13 cellular contexts compared by ENCODE assay signal in the genomic region with DNA sequence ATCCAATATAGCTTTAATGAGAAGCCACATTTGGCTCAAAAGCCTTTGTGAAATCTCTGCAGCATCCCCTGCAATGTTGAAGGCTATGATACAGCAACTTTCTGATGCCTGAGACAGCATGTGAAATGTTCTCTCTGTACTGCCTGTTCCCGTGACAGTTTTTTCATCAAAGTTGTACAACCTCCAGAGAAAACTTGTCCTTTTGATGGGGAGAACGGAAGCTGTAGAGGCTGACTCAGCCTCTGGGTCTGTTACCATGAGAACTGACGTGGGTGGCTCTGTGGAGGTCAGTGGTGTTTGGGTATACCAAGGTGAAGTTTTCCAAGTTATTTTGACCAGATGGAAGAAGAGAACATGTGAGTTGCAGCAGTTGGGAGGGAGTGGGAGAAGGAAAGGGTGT. TPM values are rescaled to one million over a fixed set of nuclear protein-coding genes. Genes with fewer than 3 reads are reported as not detected.
DNase-seq lines count a peak whose midpoint lies in the region; ATAC-seq, FAIRE-seq and TF ChIP-seq lines count a peak whose summit lies in the region.
"Had no signal": no experiment of that assay in that cellular context is flagged by ENCODE, and none has a peak within 500 bp of the region (broad histone marks: within the 10 kb centered on the region; RNA-seq: fewer than 3 reads in every experiment).

No MANE protein-coding gene starts in this region.

- H3K36me3 Mint-ChIP-seq in activated naive CD8-positive, alpha-beta T cell treated with anti-CD3 and anti-CD28 coated beads, Interleukin-2, amount 10 ng/mL, durations not matched to agents 7 days and 5 days: peaks cover 7% of the 10 kb centered on the region
- H3K36me3 Mint-ChIP-seq in activated naive CD8-positive, alpha-beta T cell treated with anti-CD3 and anti-CD28 coated beads for 36 hours: no peaks in the 10 kb centered on the region
- peaks cover 2% of the 10 kb centered on the region for H3K36me3 Mint-ChIP-seq in astrocyte (ENCODE audit: low read depth, unreplicated experiment)

- H3K9ac ChIP-seq in astrocyte (ENCODE audit: low read length): peak overlapping the region; percentile 39

- H3K4me1 Mint-ChIP-seq in activated naive CD8-positive, alpha-beta T cell treated with anti-CD3 and anti-CD28 coated beads, Interleukin-2, amount 10 ng/mL, durations not matched to agents 7 days and 5 days: peaks cover 33% of the 10 kb centered on the region
- H3K4me1 Mint-ChIP-seq in activated naive CD8-positive, alpha-beta T cell treated with anti-CD3 and anti-CD28 coated beads for 36 hours: peaks cover 15% of the 10 kb centered on the region
- peaks cover 11% of the 10 kb centered on the region for H3K4me1 Mint-ChIP-seq in astrocyte (ENCODE audit: low read depth, unreplicated experiment)

- H3K79me2 ChIP-seq in astrocyte (ENCODE audit: insufficient read depth, low read length): peaks cover 2% of the 10 kb centered on the region

- H3K27ac ChIP-seq in astrocyte (ENCODE audit: low read depth, low read length): peak overlapping the region; percentile 57
- H3K27ac ChIP-seq: SJCRH30 had no signal

- no peaks in the 10 kb centered on the region for H4K20me1 ChIP-seq in astrocyte (ENCODE audit: insufficient read depth, low read length)

- H3K4me3 Mint-ChIP-seq in activated naive CD8-positive, alpha-beta T cell treated with anti-CD3 and anti-CD28 coated beads, Interleukin-2, amount 10 ng/mL, durations not matched to agents 7 days and 5 days: no peak overlapping the region
- H3K4me3 Mint-ChIP-seq in activated naive CD8-positive, alpha-beta T cell treated with anti-CD3 and anti-CD28 coated beads for 36 hours: no peak overlapping the region
- H3K4me3 Mint-ChIP-seq in astrocyte (ENCODE audit: unreplicated experiment): no peak overlapping the region
- H3K4me3 Mint-ChIP-seq: naive thymus-derived CD8-positive, alpha-beta T cell had no signal

- H3K27me3 ChIP-seq in astrocyte (ENCODE audit: insufficient read depth, low read length): no peaks in the 10 kb centered on the region

- POLR2A ChIA-PET in activated naive CD8-positive, alpha-beta T cell treated with anti-CD3 and anti-CD28 coated beads, Interleukin-2, amount 10 ng/mL, durations not matched to agents 7 days and 5 days (lab: Charles Lee): no interaction called here

- peak overlapping the region; percentile 78 for H3K4me2 ChIP-seq in astrocyte (ENCODE audit: low read length)

- peaks cover 16% of the 10 kb centered on the region for H3K4me1 ChIP-seq in astrocyte (ENCODE audit: insufficient read depth, low read length)
- H3K4me1 ChIP-seq: SJCRH30 had no signal

- no peak for DNase-seq in activated naive CD8-positive, alpha-beta T cell treated with anti-CD3 and anti-CD28 coated beads, Interleukin-2, amount 10 ng/mL, durations not matched to agents 7 days and 5 days
- no peak for DNase-seq in activated naive CD8-positive, alpha-beta T cell treated with anti-CD3 and anti-CD28 coated beads for 36 hours
- DNase-seq in astrocyte (ENCODE audit: low read depth) (peak; percentile 87), hepatic stellate cell (ENCODE audit: low spot score) (peak; percentile 52), NCI-H1930 (lab: John Stamatoyannopoulos, UW) (no peak), NCI-H748 treated with DMSO at 0.1 percent for 48 hours (lab: John Stamatoyannopoulos, UW) (no peak)
- DNase-seq: GOT3; naive thymus-derived CD8-positive, alpha-beta T cell; NCI-H510A; SJCRH30 had no signal

- FAIRE-seq in astrocyte (lab: Jason Lieb, UNC): no peak
- FAIRE-seq: islet of Langerhans had no signal

- peak overlapping the region; percentile 6 for H2AFZ ChIP-seq in astrocyte (ENCODE audit: low read depth, low read length)

- H3K4me3 ChIP-seq in astrocyte (ENCODE audit: insufficient read depth, low read depth, low read length): peak overlapping the region; percentile 6
- H3K4me3 ChIP-seq: SJCRH30 had no signal

- peaks cover 3% of the 10 kb centered on the region for H3K27me3 Mint-ChIP-seq in activated naive CD8-positive, alpha-beta T cell treated with anti-CD3 and anti-CD28 coated beads, Interleukin-2, amount 10 ng/mL, durations not matched to agents 7 days and 5 days
- peaks cover 2% of the 10 kb centered on the region for H3K27me3 Mint-ChIP-seq in activated naive CD8-positive, alpha-beta T cell treated with anti-CD3 and anti-CD28 coated beads for 36 hours
- H3K27me3 Mint-ChIP-seq in astrocyte (ENCODE audit: low read depth, unreplicated experiment): no peaks in the 10 kb centered on the region

- H3K9me3 Mint-ChIP-seq in activated naive CD8-positive, alpha-beta T cell treated with anti-CD3 and anti-CD28 coated beads, Interleukin-2, amount 10 ng/mL, durations not matched to agents 7 days and 5 days: no peaks in the 10 kb centered on the region
- H3K9me3 Mint-ChIP-seq in activated naive CD8-positive, alpha-beta T cell treated with anti-CD3 and anti-CD28 coated beads for 36 hours: no peaks in the 10 kb centered on the region
- H3K9me3 Mint-ChIP-seq in astrocyte (ENCODE audit: unreplicated experiment): peaks cover 2% of the 10 kb centered on the region
- H3K9me3 Mint-ChIP-seq: naive thymus-derived CD8-positive, alpha-beta T cell had no signal

- peak; percentile 73 for ATAC-seq in activated naive CD8-positive, alpha-beta T cell treated with anti-CD3 and anti-CD28 coated beads, Interleukin-2, amount 10 ng/mL, durations not matched to agents 7 days and 5 days (ENCODE audit: low read depth)
- ATAC-seq in HG02938 (IDR thresholded peaks at IDR 0.05; ENCODE audit: unreplicated experiment) (no peak), GM18517 (IDR thresholded peaks at IDR 0.05; ENCODE audit: unreplicated experiment) (no peak)

- H3K9me3 ChIP-seq in astrocyte (ENCODE audit: insufficient read depth, low read depth, low read length): no peaks in the 10 kb centered on the region
- H3K9me3 ChIP-seq: SJCRH30 had no signal

- no peaks in the 10 kb centered on the region for H3K36me3 ChIP-seq in astrocyte (ENCODE audit: insufficient read depth, low read length)
- H3K36me3 ChIP-seq: SJCRH30 had no signal

- no peak for TF ChIP-seq CTCF in astrocyte (IDR thresholded peaks at IDR 0.05; ENCODE audit: insufficient read depth, low read depth, low read length)

- H3K27ac Mint-ChIP-seq in activated naive CD8-positive, alpha-beta T cell treated with anti-CD3 and anti-CD28 coated beads, Interleukin-2, amount 10 ng/mL, durations not matched to agents 7 days and 5 days: no peak overlapping the region
- no peak overlapping the region for H3K27ac Mint-ChIP-seq in activated naive CD8-positive, alpha-beta T cell treated with anti-CD3 and anti-CD28 coated beads for 36 hours
- H3K27ac Mint-ChIP-seq in astrocyte (ENCODE audit: unreplicated experiment): no peak overlapping the region
- H3K27ac Mint-ChIP-seq: naive thymus-derived CD8-positive, alpha-beta T cell had no signal

RNA-seq across cellular contexts. Expression of a gene that starts 17.0 kb away (rescaled TPM):
- 1 to 10 TPM; 6.1 TPM for total RNA-seq in activated naive CD8-positive, alpha-beta T cell treated with anti-CD3 and anti-CD28 coated beads, Interleukin-2, amount 10 ng/mL, durations not matched to agents 7 days and 5 days
- total RNA-seq in activated naive CD8-positive, alpha-beta T cell treated with anti-CD3 and anti-CD28 coated beads for 36 hours: 1 to 10 TPM; 1.3 to 2.1 TPM
- total RNA-seq in astrocyte: 5.1 and 5.5 TPM in 2 replicates

RNA-seq across cellular contexts. Expression of a gene that starts 50.4 kb away (rescaled TPM):
- total RNA-seq in activated naive CD8-positive, alpha-beta T cell treated with anti-CD3 and anti-CD28 coated beads, Interleukin-2, amount 10 ng/mL, durations not matched to agents 7 days and 5 days: 10 to 100 TPM; 30.0 to 31.0 TPM
- total RNA-seq in activated naive CD8-positive, alpha-beta T cell treated with anti-CD3 and anti-CD28 coated beads for 36 hours: 10 to 100 TPM; 19.0 to 19.9 TPM
- 9.9 and 13.8 TPM in 2 replicates for total RNA-seq in astrocyte

Comparison
In these comparisons a context has a peak if more than half of its experiments do, and no peak if none do; other contexts are left out.
1. DNase-seq: peak in astrocyte (single experiment) and hepatic stellate cell (single experiment); none in activated naive CD8-positive, alpha-beta T cell treated with anti-CD3 and anti-CD28 coated beads, Interleukin-2, amount 10 ng/mL, durations not matched to agents 7 days and 5 days (single experiment), activated naive CD8-positive, alpha-beta T cell treated with anti-CD3 and anti-CD28 coated beads for 36 hours (single experiment), NCI-H1930 (0 of 2) and NCI-H748 treated with DMSO at 0.1 percent for 48 hours (single experiment).